16 cellular contexts compared by ENCODE assay signal in the genomic region with DNA sequence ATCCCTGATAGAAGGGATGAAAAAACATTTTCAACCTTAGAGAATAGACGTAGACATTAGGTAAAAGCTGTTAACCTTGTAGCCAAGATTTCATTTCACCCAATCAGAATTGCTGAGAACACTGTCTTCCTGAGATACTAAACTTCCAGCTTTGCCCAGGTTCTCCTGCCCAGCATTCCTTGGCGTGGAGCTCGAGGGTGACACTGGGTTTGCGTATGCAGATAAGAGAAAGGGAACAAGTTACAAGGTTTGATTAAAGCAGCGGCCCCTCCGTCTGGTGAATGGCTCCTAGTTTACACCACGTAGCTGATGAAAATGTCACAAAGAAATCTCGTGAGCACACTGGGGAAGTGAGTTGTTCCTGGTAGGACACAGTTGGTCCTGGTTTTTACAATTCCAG.
A peak's percentile ranks its signal among the peaks of the same experiment; 100 is the strongest.
DNase-seq lines count a peak whose midpoint lies in the region; ATAC-seq and TF ChIP-seq lines count a peak whose summit lies in the region.
"Had no signal": no experiment of that assay in that cellular context is flagged by ENCODE, and none has a peak within 500 bp of the region (broad histone marks: within the 10 kb centered on the region; RNA-seq: fewer than 3 reads in every experiment).

No MANE protein-coding gene starts in this region.

- H3K27ac ChIP-seq in heart left ventricle (peak overlapping the region in 5 of 12 donors; percentile 1 to 59 (median 18)), left ventricle myocardium inferior (replicated peaks) (peak overlapping the region; percentile 64), breast epithelium (no peak overlapping the region)
- H3K27ac ChIP-seq: GM23248 had no signal

- no peaks in the 10 kb centered on the region for H3K36me3 ChIP-seq in heart left ventricle
- no peaks in the 10 kb centered on the region for H3K36me3 ChIP-seq in left ventricle myocardium inferior
- no peaks in the 10 kb centered on the region for H3K36me3 ChIP-seq in breast epithelium

- peaks cover 42% of the 10 kb centered on the region for H3K4me1 Mint-ChIP-seq in T-helper 17 cell

- H3K27me3 Mint-ChIP-seq in T-helper 17 cell, result no peaks in the 10 kb centered on the region

- no peak overlapping the region for H3K4me3 Mint-ChIP-seq in T-helper 17 cell
- H3K4me3 Mint-ChIP-seq: CD4-positive, alpha-beta memory T cell; H9 had no signal

- H3K4me3 ChIP-seq in heart left ventricle (no peak overlapping the region), left ventricle myocardium inferior (no peak overlapping the region), breast epithelium (no peak overlapping the region)
- H3K4me3 ChIP-seq: GM23248 had no signal

- intact Hi-C loops in heart left ventricle (cut with DNase I), result loop anchor here in 1 of 10 donors (10.0 kb wide), 1 partner anchor 116 kb away; no protein-coding TSS in a partner anchor
- intact Hi-C loops in left cardiac atrium (cut with DNase I), result no loop called here
- intact Hi-C loops in left ventricle myocardium inferior (cut with micrococcal nuclease), result no loop called here
- intact Hi-C loops in breast epithelium (cut with DNase I; ENCODE audit: low total_unique reads), result no loop called here

- peaks cover 0 to 9% (median 0%) of the 10 kb centered on the region in 12 donors for H3K4me1 ChIP-seq in heart left ventricle
- H3K4me1 ChIP-seq in left ventricle myocardium inferior, result peaks cover 14% of the 10 kb centered on the region
- no peaks in the 10 kb centered on the region for H3K4me1 ChIP-seq in breast epithelium

- ATAC-seq in heart left ventricle (peak; percentile 82 to 95 (median 92)), left cardiac atrium (no peak), T-helper 17 cell (no peak), GM18868 (IDR thresholded peaks at IDR 0.05; ENCODE audit: unreplicated experiment) (no peak)
- ATAC-seq: HCT116 had no signal

- H3K9me3 ChIP-seq in heart left ventricle, result no peaks in the 10 kb centered on the region
- no peaks in the 10 kb centered on the region for H3K9me3 ChIP-seq in T-helper 17 cell (ENCODE audit: control insufficient read depth, low read length, poor library complexity, severe bottlenecking)
- no peaks in the 10 kb centered on the region for H3K9me3 ChIP-seq in left ventricle myocardium inferior (replicated peaks)
- H3K9me3 ChIP-seq in breast epithelium, result no peaks in the 10 kb centered on the region

- TF ChIP-seq CTCF in heart left ventricle (IDR thresholded peaks at IDR 0.05), result no peak
- no peak for TF ChIP-seq CTCF in left ventricle myocardium inferior (IDR thresholded peaks at IDR 0.05; ENCODE audit: borderline replicate concordance)
- TF ChIP-seq CTCF in breast epithelium (IDR thresholded peaks at IDR 0.05), result no peak

- 58 to 71% (median 63%) methylated on average over 8 of the region's 8 CpGs for WGBS in heart left ventricle, 4 donors

- H3K27ac Mint-ChIP-seq in T-helper 17 cell, result peak overlapping the region; percentile 69

- H3K27me3 ChIP-seq in heart left ventricle (no peaks in the 10 kb centered on the region), left ventricle myocardium inferior (ENCODE audit: low read depth) (no peaks in the 10 kb centered on the region), breast epithelium (no peaks in the 10 kb centered on the region)

- TF ChIP-seq POLR2A in heart left ventricle (IDR thresholded peaks at IDR 0.05) (no peak), breast epithelium (IDR thresholded peaks at IDR 0.05) (no peak)

- H3K36me3 Mint-ChIP-seq in T-helper 17 cell (ENCODE audit: low read depth), result peaks cover 4% of the 10 kb centered on the region

- DNase-seq in heart left ventricle (peak in 2 of 5 donors; percentile 54 to 87), left cardiac atrium (no peak), T-helper 17 cell (no peak), left ventricle myocardium inferior (peak; percentile 53), breast epithelium (ENCODE audit: low spot score in 2 of 2) (no peak), DMS53 treated with DMSO at 0.1 percent for 48 hours (lab: John Stamatoyannopoulos, UW; ENCODE audit: unreplicated experiment) (no peak)
- DNase-seq: C1 segment of cervical spinal cord; Calu3; CD4-positive, alpha-beta memory T cell; COR-L47; DMS53; DND-41; GM23248; H9 had no signal

Comparison
In these comparisons a context has a peak if more than half of its experiments do, and no peak if none do; other contexts are left out.
1. ATAC-seq: peak in heart left ventricle (4 of 4); none in left cardiac atrium (0 of 2), T-helper 17 cell (single experiment) and GM18868 (single experiment).